ENCODE assay signal across 1 cellular context in genomic region chr19:9854282-9854846, GRCh38.
TF ChIP-seq lines count a peak whose summit lies in the region.

No MANE protein-coding gene starts in this region.

TF ChIP-seq in IMR-90, 13 proteins besides CTCF, POLR2A, EP300 and RAD21:
- TF ChIP-seq CHD1 (IDR thresholded peaks at IDR 0.05; ENCODE audit: low read depth, low read length) = no peak
TF ChIP-seq in IMR-90: peak in this region for 0.
